In the genomic region with DNA sequence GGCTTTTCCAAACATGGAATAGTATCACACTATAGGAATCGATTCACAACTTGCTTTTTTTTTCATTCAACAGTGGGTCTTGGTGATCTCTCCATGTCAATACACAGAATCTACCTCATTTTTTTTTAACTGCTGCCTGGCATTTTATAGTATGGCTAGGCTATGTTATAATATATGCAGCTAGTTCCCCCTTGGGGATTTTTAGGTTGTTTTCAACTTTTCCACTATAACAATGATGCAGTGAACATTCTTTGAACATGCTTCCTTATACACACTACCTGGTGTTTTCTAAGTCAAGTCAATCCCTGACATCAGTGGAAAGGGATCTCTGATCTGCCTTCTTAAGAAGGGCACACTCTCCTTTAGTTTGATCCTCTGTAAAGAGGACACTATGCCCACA, we compare ENCODE assay signal across 21 cellular contexts. TPM values are rescaled to one million over a fixed set of nuclear protein-coding genes. Genes with fewer than 3 reads are reported as not detected.
DNase-seq lines count a peak whose midpoint lies in the region; ATAC-seq and TF ChIP-seq lines count a peak whose summit lies in the region.
"Had no signal": no experiment of that assay in that cellular context is flagged by ENCODE, and none has a peak within 500 bp of the region (broad histone marks: within the 10 kb centered on the region; RNA-seq: fewer than 3 reads in every experiment).

No MANE protein-coding gene starts in this region.

- H3K4me1 Mint-ChIP-seq in chondrocyte (ENCODE audit: low read depth): peaks cover 93% of the 10 kb centered on the region

- H3K27ac Mint-ChIP-seq in chondrocyte (ENCODE audit: unreplicated experiment): peak overlapping the region; percentile 28

- H3K79me2 ChIP-seq in HCT116 (ENCODE audit: insufficient read depth, low read length) (peaks cover 8% of the 10 kb centered on the region; the same call in 1 of the 2 replicates), PC-3 (ENCODE audit: low read length) (peaks cover 35% of the 10 kb centered on the region), smooth muscle cell (ENCODE audit: low read depth) (peaks cover 13% of the 10 kb centered on the region)

- TF ChIP-seq RAD21 in HCT116 (IDR thresholded peaks at IDR 0.05; ENCODE audit: low read depth): no peak

- no peak for TF ChIP-seq POLR2A in HCT116 (IDR thresholded peaks at IDR 0.05; ENCODE audit: borderline replicate concordance, extremely low read depth, insufficient read depth, insufficient read length)

- peak overlapping the region; percentile 66; the same call in 1 of the 2 replicates for H3K4me2 ChIP-seq in HCT116 (ENCODE audit: low read length)
- H3K4me2 ChIP-seq in PC-3 (ENCODE audit: low read length): no peak overlapping the region
- H3K4me2 ChIP-seq in smooth muscle cell: no peak overlapping the region

- DNase-seq in HCT116 (ENCODE audit: low read depth, low spot score) (no peak), PC-3 (no peak), chondrocyte (ENCODE audit: low spot score) (no peak), smooth muscle cell (lab: John Stamatoyannopoulos, UW; ENCODE audit: unreplicated experiment) (no peak), T-helper 2 cell (no peak), head of caudate nucleus (no peak)
- DNase-seq in activated naive CD4-positive, alpha-beta T cell (lab: John Stamatoyannopoulos, UW): no peak
- DNase-seq: AML-193; DMS79; H7; KG1; MV-4-11; NCI-H1694 treated with DMSO at 0.1 percent for 48 hours; NCI-H2107; NCI-H510A; NCI-H748 treated with DMSO at 0.1 percent for 48 hours; NK-92 treated with Interleukin-12 subunit alpha and Interleukin-12 subunit beta, amount 100 ng/mL, for 24 hours; OCI-M1; RPMI8226 had no signal

- H2AFZ ChIP-seq in HCT116 (ENCODE audit: low read depth, low read length, poor library complexity, severe bottlenecking): no peak overlapping the region
- H2AFZ ChIP-seq in PC-3 (ENCODE audit: low read length): no peak overlapping the region
- no peak overlapping the region for H2AFZ ChIP-seq in smooth muscle cell (ENCODE audit: low read depth)

- H3F3A ChIP-seq in PC-3 (ENCODE audit: low read length, unreplicated experiment): peaks cover 6% of the 10 kb centered on the region
- H3F3A ChIP-seq in smooth muscle cell (ENCODE audit: low read depth): peaks cover 11% of the 10 kb centered on the region

- no peak overlapping the region for H3K4me3 Mint-ChIP-seq in chondrocyte (ENCODE audit: unreplicated experiment)

- RAD21 ChIA-PET in HCT116 (lab: Charles Lee; ENCODE audit: low non-redundant PET in 1 of 2, low total read pairs in 2 of 2, uncharacterized antibody in 2 of 2, unreplicated experiment in 2 of 2): no interaction called here

- H3K9me3 ChIP-seq in HCT116 (ENCODE audit: control insufficient read depth in 1 of 2, insufficient read depth in 1 of 2, low read depth in 1 of 2, low read length in 2 of 2) (no peaks in the 10 kb centered on the region), PC-3 (ENCODE audit: low read length) (no peaks in the 10 kb centered on the region), smooth muscle cell (replicated peaks; ENCODE audit: low read depth) (no peaks in the 10 kb centered on the region)
- H3K9me3 ChIP-seq: SJSA1 had no signal

- H3K36me3 Mint-ChIP-seq in chondrocyte (ENCODE audit: low read depth): no peaks in the 10 kb centered on the region

- peaks cover 61 to 69% of the 10 kb centered on the region in 2 experiments for H3K4me1 ChIP-seq in HCT116 (ENCODE audit: control insufficient read depth in 1 of 2, insufficient read depth in 2 of 2, low read length in 2 of 2)
- H3K4me1 ChIP-seq in PC-3 (ENCODE audit: insufficient read depth, low read length): peaks cover 50% of the 10 kb centered on the region
- peaks cover 34% of the 10 kb centered on the region for H3K4me1 ChIP-seq in smooth muscle cell (ENCODE audit: low read depth)

- no peaks in the 10 kb centered on the region for H3K9me3 Mint-ChIP-seq in chondrocyte (ENCODE audit: low read depth)

- CTCF ChIA-PET in HCT116 (lab: Charles Lee): no interaction called here
- CTCF ChIA-PET in PC-3 (lab: Charles Lee): no interaction called here

- H3K27ac ChIP-seq in HCT116 (ENCODE audit: low read depth, low read length) (peak overlapping the region; percentile 77; the same call in 1 of the 2 replicates), PC-3 (ENCODE audit: low read length) (peak overlapping the region; percentile 79), smooth muscle cell (ENCODE audit: low read depth) (peak overlapping the region; percentile 80)
- H3K27ac ChIP-seq: C4-2B had no signal

- 97% methylated on average over 1 of the region's 1 CpG for WGBS in smooth muscle cell (ENCODE audit: low lambda C conversion rate)

- TF ChIP-seq CTCF in HCT116 (IDR thresholded peaks at IDR 0.05 in 2 of 3, conservative IDR thresholded peaks at IDR 0.05 in 1 of 3; ENCODE audit: borderline replicate concordance in 1 of 3, insufficient read depth in 1 of 3, low read depth in 2 of 3, low read length in 2 of 3): no peak
- no peak for TF ChIP-seq CTCF in PC-3 (conservative IDR thresholded peaks at IDR 0.05; ENCODE audit: low read depth, low read length)
- no peak for TF ChIP-seq CTCF in chondrocyte (IDR thresholded peaks at IDR 0.05)
- no peak for TF ChIP-seq CTCF in smooth muscle cell (IDR thresholded peaks at IDR 0.05; ENCODE audit: borderline replicate concordance, insufficient read depth, poor library complexity, severe bottlenecking)

- no peak overlapping the region for H3K9ac ChIP-seq in HCT116 (ENCODE audit: low read length)
- H3K9ac ChIP-seq in PC-3 (ENCODE audit: low read length): no peak overlapping the region
- no peak overlapping the region for H3K9ac ChIP-seq in smooth muscle cell (ENCODE audit: low read depth)

- H3K4me3 ChIP-seq in HCT116 (replicated peaks in 1 of 2; ENCODE audit: low read depth in 1 of 2, low read length in 2 of 2) (no peak overlapping the region), PC-3 (ENCODE audit: low read length) (no peak overlapping the region), smooth muscle cell (no peak overlapping the region)
- H3K4me3 ChIP-seq: SJSA1 had no signal

- H3K36me3 ChIP-seq in HCT116 (ENCODE audit: control insufficient read depth in 1 of 2, insufficient read depth in 2 of 2, low read length in 2 of 2) (peaks cover 5 to 7% of the 10 kb centered on the region in 2 experiments; a peak in 1 of 4 replicates), PC-3 (ENCODE audit: low read depth, low read length) (peaks cover 5% of the 10 kb centered on the region; the same call in 1 of the 2 replicates), smooth muscle cell (ENCODE audit: low read depth) (no peaks in the 10 kb centered on the region)
- H3K36me3 ChIP-seq: SJSA1 had no signal

- no peaks in the 10 kb centered on the region for H3K27me3 ChIP-seq in HCT116 (ENCODE audit: insufficient read depth, low read length)
- H3K27me3 ChIP-seq in PC-3 (ENCODE audit: low read length): no peaks in the 10 kb centered on the region
- no peaks in the 10 kb centered on the region for H3K27me3 ChIP-seq in smooth muscle cell (ENCODE audit: low read depth)
- H3K27me3 ChIP-seq: SJSA1 had no signal

- H4K20me1 ChIP-seq in HCT116 (ENCODE audit: insufficient read depth) (no peaks in the 10 kb centered on the region), PC-3 (ENCODE audit: low read length) (no peaks in the 10 kb centered on the region), smooth muscle cell (ENCODE audit: low read depth) (no peaks in the 10 kb centered on the region)

- POLR2A ChIA-PET in HCT116 (lab: Charles Lee) (no interaction called here), PC-3 (lab: Charles Lee; ENCODE audit: unreplicated experiment) (no interaction called here)

- no peaks in the 10 kb centered on the region for H3K27me3 Mint-ChIP-seq in chondrocyte (ENCODE audit: low read depth)

- ATAC-seq in HCT116 (no peak), PC-3 (no peak)

- no peaks in the 10 kb centered on the region for H3K9me2 ChIP-seq in HCT116 (ENCODE audit: insufficient read depth)
- H3K9me2 ChIP-seq in PC-3 (replicated peaks; ENCODE audit: low read length): no peaks in the 10 kb centered on the region

- intact Hi-C loops in HCT116 (cut with micrococcal nuclease): no loop called here
- intact Hi-C loops in PC-3 (cut with micrococcal nuclease): loop anchor here (5.0 kb wide), 1 partner anchor 104 kb away; no protein-coding TSS in a partner anchor
- intact Hi-C loops in head of caudate nucleus (cut with DNase I): loop anchor here (5.0 kb wide), 1 partner anchor 279 kb away; no protein-coding TSS in a partner anchor

- no TSS peak for BruUV-seq in HCT116 (replicated peaks; lab: Mats Ljungman, UMichigan)
- no TSS peak for BruUV-seq in PC-3 (replicated peaks; lab: Mats Ljungman, UMichigan)

TF ChIP-seq in HCT116, 20 proteins besides CTCF, POLR2A, EP300 and RAD21 (continues in another document):
- TF ChIP-seq ZBTB33 (IDR thresholded peaks at IDR 0.05; ENCODE audit: extremely low read depth, insufficient replicate concordance, low read length): no peak
- no peak for TF ChIP-seq SIN3A (IDR thresholded peaks at IDR 0.05; ENCODE audit: low read depth)
- TF ChIP-seq EZH2phosphoT487 (IDR thresholded peaks at IDR 0.05; ENCODE audit: borderline replicate concordance): no peak
- no peak for TF ChIP-seq SRF (IDR thresholded peaks at IDR 0.05; ENCODE audit: low read depth)
- no peak for TF ChIP-seq JUND (IDR thresholded peaks at IDR 0.05)
- TF ChIP-seq ZNF274 (IDR thresholded peaks at IDR 0.05; ENCODE audit: low read depth, low read length): no peak
- no peak for TF ChIP-seq FOSL1 (IDR thresholded peaks at IDR 0.05; ENCODE audit: low read depth)
- no peak for TF ChIP-seq ZFX (IDR thresholded peaks at IDR 0.05)

RNA-seq across cellular contexts. Expression of gene PLXND1, which starts 46.5 kb away (rescaled TPM):
- total RNA-seq in HCT116 (2021; ENCODE audit: unreplicated experiment): 47.3 TPM
- 38.1 and 39.1 TPM in 2 replicates for polyA plus RNA-seq in HCT116 (2012)
- total RNA-seq in PC-3 (2014; rRNA removed): 19.2 and 21.8 TPM in 2 replicates
- 267 to 284 TPM (median 270 TPM) in 3 replicates for total RNA-seq in chondrocyte
- total RNA-seq in smooth muscle cell: 71.2 and 94.3 TPM in 2 replicates
- 75.8 and 130 TPM in 2 replicates for polyA plus RNA-seq in smooth muscle cell
